Comparison of ENCODE assay signal across 17 cellular contexts in genomic region chr20:62245911-62246280, GRCh38. TPM values are rescaled to one million over a fixed set of nuclear protein-coding genes. Genes with fewer than 3 reads are reported as not detected.
"Had no signal": no experiment of that assay in that cellular context is flagged by ENCODE, and none has a peak within 500 bp of the region (broad histone marks: within the 10 kb centered on the region; RNA-seq: fewer than 3 reads in every experiment).

No MANE protein-coding gene starts in this region.

- H3K4me1 ChIP-seq: neural progenitor cell had no signal

- H2AFZ ChIP-seq: neural progenitor cell had no signal

- H3K4me2 ChIP-seq: neural progenitor cell had no signal

- H3K9me3 ChIP-seq: transverse colon had no signal

- H3K27ac ChIP-seq: neural progenitor cell, SK-N-MC, transverse colon had no signal

- H3K27me3 ChIP-seq: neural progenitor cell, transverse colon had no signal

- H3K9ac ChIP-seq: neural progenitor cell had no signal

- ATAC-seq: activated CD8-positive, alpha-beta T cell treated with anti-CD3 and anti-CD28 coated beads, Interleukin-2, amount 10 ng/mL, durations not matched to agents 7 days and 5 days; effector memory CD8-positive, alpha-beta T cell; stimulated activated effector memory CD8-positive, alpha-beta T cell treated with anti-CD3 and anti-CD28 coated beads, Interleukin-12 subunit alpha, Interleukin-12 subunit beta, amount 100 ng/mL, for 72 hours had no signal

- DNase-seq: activated CD4-positive, alpha-beta T cell treated with anti-CD3 and anti-CD28 coated beads for 48 hours; activated CD8-positive, alpha-beta memory T cell treated with anti-CD3 and anti-CD28 coated beads, Interleukin-2, amount 50 U/mL, for 48 hours; activated CD8-positive, alpha-beta T cell treated with anti-CD3 and anti-CD28 coated beads, Interleukin-2, amount 10 ng/mL, durations not matched to agents 7 days and 5 days; activated naive CD4-positive, alpha-beta T cell; effector memory CD8-positive, alpha-beta T cell; posterior cingulate gyrus; T-cell; transverse colon had no signal

- H3K36me3 ChIP-seq: neural progenitor cell, transverse colon had no signal

- H3K4me3 ChIP-seq: neural progenitor cell, SK-N-MC, transverse colon had no signal

RNA-seq across cellular contexts. Expression of gene HRH3, which starts 25.8 kb away (rescaled TPM):
- total RNA-seq: activated CD8-positive, alpha-beta T cell treated with anti-CD3 and anti-CD28 coated beads, Interleukin-2, amount 10 ng/mL, durations not matched to agents 7 days and 5 days; activated T-helper 1 cell treated with anti-CD3 and anti-CD28 coated beads, Interleukin-12 subunit alpha, Interleukin-12 subunit beta, Interleukin-2, Interleukin-4 antibody, amounts not matched to agents 30 ng/mL and 10 ng/mL and 1 ng/mL, durations not matched to agents 14 hours and 24 hours and 36 hours; epithelial cell of proximal tubule; glomerular endothelial cell; liver; right cardiac atrium; subcutaneous adipose tissue; T-cell; transverse colon had no signal
- polyA plus RNA-seq: liver, right cardiac atrium had no signal
